Comparison of ENCODE assay signal across 23 cellular contexts in genomic region chr1:61978866-61979265, GRCh38.
"Had no signal": no experiment of that assay in that cellular context is flagged by ENCODE, and none has a peak within 500 bp of the region (broad histone marks: within the 10 kb centered on the region; RNA-seq: fewer than 3 reads in every experiment).

No MANE protein-coding gene starts in this region.

- H2AFZ ChIP-seq: hepatocyte had no signal

- H3K79me2 ChIP-seq: hepatocyte had no signal

- H3K36me3 ChIP-seq: cardiac muscle cell, left lung, neutrophil, ovary, right lobe of liver, tibial artery had no signal

- H3K4me2 ChIP-seq: hepatocyte had no signal

- ATAC-seq: activated CD4-positive, CD25-positive, alpha-beta regulatory T cell treated with anti-CD3 and anti-CD28 coated beads, Interleukin-2, amount 50 U/mL, for 24 hours; activated naive CD8-positive, alpha-beta T cell treated with anti-CD3 and anti-CD28 coated beads, Interleukin-2, amount 50 U/mL, for 24 hours; foreskin keratinocyte; left lung; naive thymus-derived CD8-positive, alpha-beta T cell; right lobe of liver; stimulated activated effector memory CD8-positive, alpha-beta T cell treated with anti-CD3 and anti-CD28 coated beads, Interleukin-12 subunit alpha, Interleukin-12 subunit beta, amount 100 ng/mL, for 72 hours; stimulated activated naive CD8-positive, alpha-beta T cell treated with anti-CD3 and anti-CD28 coated beads, Interleukin-15, amount 100 ng/mL, for 72 hours had no signal

- H3K4me3 ChIP-seq: cardiac muscle cell, hepatocyte, left lung, ovary, right lobe of liver, skin epidermis, tibial artery had no signal

- DNase-seq: activated CD4-positive, alpha-beta memory T cell treated with anti-CD3 and anti-CD28 coated beads, Interleukin-2, amount 10 ng/mL, durations not matched to agents 7 days and 5 days; activated CD4-positive, alpha-beta T cell treated with anti-CD3 and anti-CD28 coated beads, Interleukin-2, amount 10 ng/mL, durations not matched to agents 24 days and 14 days; activated effector memory CD4-positive, alpha-beta T cell treated with anti-CD3 and anti-CD28 coated beads, Interleukin-2, amount 50 U/mL, for 16 hours; activated naive CD4-positive, alpha-beta T cell treated with anti-CD3 and anti-CD28 coated beads, Interleukin-2, amount 10 ng/mL, durations not matched to agents 7 days and 5 days; activated naive CD8-positive, alpha-beta T cell treated with anti-CD3 and anti-CD28 coated beads, Interleukin-2, amount 50 U/mL, for 24 hours; effector CD8-positive, alpha-beta T cell; foreskin keratinocyte; immature natural killer cell; kidney glomerular epithelial cell; left lung; naive thymus-derived CD8-positive, alpha-beta T cell; ovary; right lobe of liver; stimulated activated CD4-positive, alpha-beta T cell treated with anti-CD3 and anti-CD28 coated beads, Interleukin-2, amount 100 ng/mL, for 24 hours; stimulated activated naive CD8-positive, alpha-beta T cell treated with anti-CD3 and anti-CD28 coated beads, Interleukin-15, amount 100 ng/mL, for 72 hours; tibial artery had no signal

- H3K27me3 ChIP-seq: cardiac muscle cell, foreskin keratinocyte, hepatocyte, left lung, neutrophil, ovary, right lobe of liver, tibial artery had no signal

- H3K9me3 ChIP-seq: left lung, neutrophil, ovary, right lobe of liver, tibial artery had no signal

- H3K27ac ChIP-seq: cardiac muscle cell, foreskin keratinocyte, hepatocyte, left lung, neutrophil, ovary, right lobe of liver, skin epidermis, tibial artery, VCaP had no signal
